ENCODE assay signal across 8 cellular contexts in genomic region chr4:54233128-54233696, GRCh38. TPM values are rescaled to one million over a fixed set of nuclear protein-coding genes. Genes with fewer than 3 reads are reported as not detected.
DNase-seq lines count a peak whose midpoint lies in the region; ATAC-seq and TF ChIP-seq lines count a peak whose summit lies in the region.

No MANE protein-coding gene starts in this region.

- H4K20me1 ChIP-seq in KMS-11 (ENCODE audit: insufficient read depth) (no peaks in the 10 kb centered on the region), neural progenitor cell (ENCODE audit: low read depth) (peaks cover 3% of the 10 kb centered on the region)

- peaks cover 7% of the 10 kb centered on the region for H3F3A ChIP-seq in neural progenitor cell (ENCODE audit: low read depth)

- H3K9me3 ChIP-seq in neural progenitor cell (ENCODE audit: low read depth) (no peaks in the 10 kb centered on the region), stomach (no peaks in the 10 kb centered on the region)

- TF ChIP-seq CTCF in KMS-11 (conservative IDR thresholded peaks at IDR 0.05; ENCODE audit: low read depth, low read length) (peak; percentile 67), foreskin keratinocyte (conservative IDR thresholded peaks at IDR 0.05) (peak; percentile 93), neural progenitor cell (IDR thresholded peaks at IDR 0.05) (peak; percentile 64), stomach (IDR thresholded peaks at IDR 0.05) (peak in 5 of 7 experiments; percentile 19 to 73 (median 68))

- no peaks in the 10 kb centered on the region for H3K79me2 ChIP-seq in KMS-11 (ENCODE audit: insufficient read depth, low read depth)
- no peaks in the 10 kb centered on the region for H3K79me2 ChIP-seq in neural progenitor cell (ENCODE audit: low read depth)

- H3K9me3 Mint-ChIP-seq in neural progenitor cell = peaks cover under 1% of the 10 kb centered on the region

- peak overlapping the region; percentile 89 for H3K4me2 ChIP-seq in KMS-11
- peak overlapping the region; percentile 84 for H3K4me2 ChIP-seq in neural progenitor cell

- H3K4me1 Mint-ChIP-seq in neural progenitor cell = peaks cover 12% of the 10 kb centered on the region

- H3K27ac ChIP-seq in KMS-11 (no peak overlapping the region), foreskin keratinocyte (no peak overlapping the region), neural progenitor cell (no peak overlapping the region), stomach (peak overlapping the region; percentile 11 to 80 (median 68))

- H3K9ac ChIP-seq in KMS-11 (no peak overlapping the region), neural progenitor cell (no peak overlapping the region)

- peaks cover 47% of the 10 kb centered on the region for H3K27me3 Mint-ChIP-seq in neural progenitor cell (ENCODE audit: insufficient read depth, low read depth)

- intact Hi-C loops in stomach (cut with DNase I; ENCODE audit: low total_unique reads) = no loop called here

- H3K4me3 Mint-ChIP-seq in neural progenitor cell = peak overlapping the region; percentile 76

- peak; percentile 34 for DNase-seq in DMS79 treated with DMSO at 0.1 percent for 48 hours (lab: John Stamatoyannopoulos, UW)
- peak; percentile 85 for DNase-seq in SHP77 treated with DMSO at 0.1 percent for 48 hours (lab: John Stamatoyannopoulos, UW)
- DNase-seq in activated gamma-delta T cell (lab: John Stamatoyannopoulos, UW) = peak; percentile 31
- DNase-seq in foreskin keratinocyte = peak in 1 of 2 donors; percentile 74
- peak; percentile 95 for DNase-seq in neural progenitor cell (ENCODE audit: low spot score)
- peak; percentile 86 for DNase-seq in stomach

- no peak for TF ChIP-seq POLR2A in stomach (IDR thresholded peaks at IDR 0.05)

- peak; percentile 89 for ATAC-seq in GM21737 (IDR thresholded peaks at IDR 0.05; ENCODE audit: unreplicated experiment)
- peak; percentile 87 for ATAC-seq in foreskin keratinocyte

- no peaks in the 10 kb centered on the region for H3K4me1 ChIP-seq in KMS-11 (ENCODE audit: low read depth, poor library complexity, severe bottlenecking)
- H3K4me1 ChIP-seq in foreskin keratinocyte = no peaks in the 10 kb centered on the region
- peaks cover 8% of the 10 kb centered on the region for H3K4me1 ChIP-seq in neural progenitor cell
- peaks cover 43 to 66% (median 58%) of the 10 kb centered on the region in 4 donors for H3K4me1 ChIP-seq in stomach

- no peaks in the 10 kb centered on the region for H3K36me3 Mint-ChIP-seq in neural progenitor cell

- no peak overlapping the region for H3K27ac Mint-ChIP-seq in neural progenitor cell

- WGBS in stomach, 5 donors = 0 to 1% (median 1%) methylated on average over 16 to 59 of the region's 59 CpGs; no CpG with 5 or more reads in 1 of the 5 donors

- peak overlapping the region; percentile 88 for H3K4me3 ChIP-seq in KMS-11 (IDR thresholded peaks at IDR 0.05; ENCODE audit: insufficient read depth, low read depth, low read length)
- peak overlapping the region; percentile 55 for H3K4me3 ChIP-seq in neural progenitor cell
- peak overlapping the region; percentile 50 to 66 (median 53) for H3K4me3 ChIP-seq in stomach

- no peak for TF ChIP-seq EP300 in stomach (IDR thresholded peaks at IDR 0.05)

- H2AFZ ChIP-seq in KMS-11 (ENCODE audit: low read depth) (peak overlapping the region; percentile 80), neural progenitor cell (replicated peaks) (peak overlapping the region; percentile 84)

- H3K36me3 ChIP-seq in KMS-11 (ENCODE audit: insufficient read depth) = no peaks in the 10 kb centered on the region
- H3K36me3 ChIP-seq in neural progenitor cell = no peaks in the 10 kb centered on the region
- no peaks in the 10 kb centered on the region for H3K36me3 ChIP-seq in stomach

- peaks cover 33% of the 10 kb centered on the region for H3K27me3 ChIP-seq in KMS-11 (ENCODE audit: insufficient read depth, low read depth)
- H3K27me3 ChIP-seq in foreskin keratinocyte = peaks cover 61% of the 10 kb centered on the region
- H3K27me3 ChIP-seq in neural progenitor cell = peaks cover 66% of the 10 kb centered on the region
- H3K27me3 ChIP-seq in stomach = peaks cover 22 to 79% (median 55%) of the 10 kb centered on the region in 3 donors

RNA-seq across cellular contexts. Expression of gene PDGFRA, which starts 4.1 kb away (rescaled TPM):
- total RNA-seq in foreskin keratinocyte (0.07 TPM in 1 of 2 replicates, not detected in the other), neural progenitor cell (ENCODE audit: low replicate concordance) (1.8 and 2.1 TPM in 2 replicates), stomach (100 to 1,000 TPM in 2 of 5 donors, 10 to 100 TPM in 3; 44.6 to 371 (median 84.0) TPM)
- polyA plus RNA-seq in foreskin keratinocyte (not detected in 2 replicates), stomach (10 to 100 TPM in 2 of 3 donors, 1 to 10 TPM in 1; 8.2 to 32.1 (median 19.3) TPM)

Comparison
In these comparisons a context has a peak if more than half of its experiments do, and no peak if none do; other contexts are left out.
1. H3K27ac ChIP-seq: peak in stomach (5 of 5); none in KMS-11 (single experiment), foreskin keratinocyte (single experiment) and neural progenitor cell (single experiment).
2. RNA of gene PDGFRA, which starts 4.1 kb away (total RNA-seq): 44.6 to 371 TPM in stomach; 1.8 to 2.1 TPM in neural progenitor cell and 0.07 TPM in foreskin keratinocyte; every median in the first group is over 10 times any median in the second.
3. Peak in every context shown above with its lines, with median percentiles within 50 percentile points of each other: H3K4me3 ChIP-seq and CTCF ChIP-seq.